In the genomic region with DNA sequence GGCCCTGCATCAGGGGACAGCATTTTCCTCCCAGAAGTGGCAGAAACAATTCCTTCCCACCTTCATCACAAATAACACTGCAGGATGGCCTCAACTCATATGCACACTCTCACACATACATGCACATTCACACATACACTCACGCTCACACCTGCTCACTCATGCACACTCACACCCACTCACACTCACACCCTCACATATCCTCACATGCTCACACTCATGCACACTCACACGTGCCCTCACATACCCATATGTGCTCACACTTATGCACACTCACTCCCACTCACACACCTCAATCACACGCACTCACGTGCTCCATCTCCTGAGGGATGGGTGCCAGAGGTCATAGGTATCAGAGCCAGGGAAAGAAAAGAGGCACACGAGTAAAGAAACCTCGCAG, we compare ENCODE assay signal across 21 cellular contexts.
"Had no signal": no experiment of that assay in that cellular context is flagged by ENCODE, and none has a peak within 500 bp of the region (broad histone marks: within the 10 kb centered on the region; RNA-seq: fewer than 3 reads in every experiment).

No MANE protein-coding gene starts in this region.

- ATAC-seq: esophagus mucosa, T-helper 17 cell had no signal

- DNase-seq: activated CD4-positive, alpha-beta memory T cell treated with anti-CD3 and anti-CD28 coated beads, Interleukin-2, amount 10 ng/mL, durations not matched to agents 7 days and 5 days; activated CD4-positive, alpha-beta T cell treated with anti-CD3 and anti-CD28 coated beads for 1 hour; activated CD4-positive, alpha-beta T cell treated with anti-CD3 and anti-CD28 coated beads, Interleukin-2, amount 10 ng/mL, durations not matched to agents 7 days and 5 days; activated CD8-positive, alpha-beta memory T cell treated with anti-CD3 and anti-CD28 coated beads, Interleukin-2, amount 50 U/mL, for 48 hours; activated gamma-delta T cell; activated naive CD4-positive, alpha-beta T cell treated with anti-CD3 and anti-CD28 coated beads, Interleukin-2, amount 10 ng/mL, durations not matched to agents 7 days and 5 days; activated T-cell treated with anti-CD3 and anti-CD28 coated beads, Interleukin-2, amount 50 U/mL, for 24 hours; endodermal cell; foreskin fibroblast; heart left ventricle; naive B cell; stimulated activated CD4-positive, alpha-beta T cell treated with anti-CD3 and anti-CD28 coated beads, Interleukin-15, amount 100 ng/mL, for 24 hours; stimulated activated CD4-positive, alpha-beta T cell treated with anti-CD3 and anti-CD28 coated beads, Interleukin-2, amount 100 ng/mL, for 24 hours; T-helper 17 cell; T1000; thyroid gland; upper lobe of left lung had no signal

- H3K9me3 Mint-ChIP-seq: activated CD4-positive, alpha-beta memory T cell treated with anti-CD3 and anti-CD28 coated beads, Interleukin-2, amount 10 ng/mL, durations not matched to agents 7 days and 5 days; activated CD4-positive, alpha-beta T cell treated with anti-CD3 and anti-CD28 coated beads, Interleukin-2, amount 10 ng/mL, durations not matched to agents 7 days and 5 days; activated naive CD4-positive, alpha-beta T cell treated with anti-CD3 and anti-CD28 coated beads, Interleukin-2, amount 10 ng/mL, durations not matched to agents 7 days and 5 days; activated T-cell treated with anti-CD3 and anti-CD28 coated beads, Interleukin-2, amount 50 U/mL, for 24 hours; endodermal cell; mesothelial cell of epicardium; naive B cell; neural crest cell; stimulated activated naive CD8-positive, alpha-beta T cell treated with anti-CD3 and anti-CD28 coated beads, Interleukin-15, Interleukin-2, amounts not matched to agents 100 ng/mL and 50 ng/mL, for 24 hours had no signal

- H3K4me1 Mint-ChIP-seq: activated CD4-positive, alpha-beta memory T cell treated with anti-CD3 and anti-CD28 coated beads, Interleukin-2, amount 10 ng/mL, durations not matched to agents 7 days and 5 days; activated CD4-positive, alpha-beta T cell treated with anti-CD3 and anti-CD28 coated beads, Interleukin-2, amount 10 ng/mL, durations not matched to agents 7 days and 5 days; activated naive CD4-positive, alpha-beta T cell treated with anti-CD3 and anti-CD28 coated beads, Interleukin-2, amount 10 ng/mL, durations not matched to agents 7 days and 5 days; mesothelial cell of epicardium had no signal

- H3K36me3 Mint-ChIP-seq: activated naive CD4-positive, alpha-beta T cell treated with anti-CD3 and anti-CD28 coated beads, Interleukin-2, amount 10 ng/mL, durations not matched to agents 7 days and 5 days; mesothelial cell of epicardium; naive B cell had no signal

- H3K4me3 Mint-ChIP-seq: activated CD4-positive, alpha-beta memory T cell treated with anti-CD3 and anti-CD28 coated beads, Interleukin-2, amount 10 ng/mL, durations not matched to agents 7 days and 5 days; activated CD4-positive, alpha-beta T cell treated with anti-CD3 and anti-CD28 coated beads, Interleukin-2, amount 10 ng/mL, durations not matched to agents 7 days and 5 days; activated naive CD4-positive, alpha-beta T cell treated with anti-CD3 and anti-CD28 coated beads, Interleukin-2, amount 10 ng/mL, durations not matched to agents 7 days and 5 days; activated T-cell treated with anti-CD3 and anti-CD28 coated beads, Interleukin-2, amount 50 U/mL, for 24 hours; endodermal cell; mesothelial cell of epicardium; neural crest cell; stimulated activated naive CD8-positive, alpha-beta T cell treated with anti-CD3 and anti-CD28 coated beads, Interleukin-15, Interleukin-2, amounts not matched to agents 100 ng/mL and 50 ng/mL, for 24 hours; T-helper 17 cell had no signal

- H3K27ac Mint-ChIP-seq: activated CD4-positive, alpha-beta memory T cell treated with anti-CD3 and anti-CD28 coated beads, Interleukin-2, amount 10 ng/mL, durations not matched to agents 7 days and 5 days; activated CD4-positive, alpha-beta T cell treated with anti-CD3 and anti-CD28 coated beads, Interleukin-2, amount 10 ng/mL, durations not matched to agents 7 days and 5 days; activated naive CD4-positive, alpha-beta T cell treated with anti-CD3 and anti-CD28 coated beads, Interleukin-2, amount 10 ng/mL, durations not matched to agents 7 days and 5 days; activated T-cell treated with anti-CD3 and anti-CD28 coated beads, Interleukin-2, amount 50 U/mL, for 24 hours; endodermal cell; mesothelial cell of epicardium; naive B cell; stimulated activated naive CD8-positive, alpha-beta T cell treated with anti-CD3 and anti-CD28 coated beads, Interleukin-15, Interleukin-2, amounts not matched to agents 100 ng/mL and 50 ng/mL, for 24 hours; T-helper 17 cell had no signal

- H3K27me3 Mint-ChIP-seq: activated T-cell treated with anti-CD3 and anti-CD28 coated beads, Interleukin-2, amount 50 U/mL, for 24 hours had no signal
